1 cellular context compared by ENCODE assay signal in genomic region chr12:27424631-27425230, GRCh38.
TF ChIP-seq lines count a peak whose summit lies in the region.

No MANE protein-coding gene starts in this region.

TF ChIP-seq in HepG2, 621 proteins besides CTCF, POLR2A, EP300 and RAD21 (continued from another document):
- TF ChIP-seq E2F2 (CRISPR knock-in tag; IDR thresholded peaks at IDR 0.05; ENCODE audit: borderline replicate concordance) (no peak), TAF15 (IDR thresholded peaks at IDR 0.05; ENCODE audit: low read depth, low read length, poor library complexity, severe bottlenecking) (no peak), ZNF770 (CRISPR knock-in tag; IDR thresholded peaks at IDR 0.05) (no peak), ZNF605 (CRISPR knock-in tag; IDR thresholded peaks at IDR 0.05) (no peak), PRMT3 (CRISPR knock-in tag; IDR thresholded peaks at IDR 0.05; ENCODE audit: borderline replicate concordance, low read depth) (no peak), ARNTL (CRISPR knock-in tag; IDR thresholded peaks at IDR 0.05) (no peak), CEBPZ (IDR thresholded peaks at IDR 0.05; ENCODE audit: low read length) (no peak), ZNF432 (CRISPR knock-in tag; IDR thresholded peaks at IDR 0.05; ENCODE audit: borderline replicate concordance) (no peak)
